In genomic region chr2:202278944-202279343, GRCh38 we compare ENCODE assay signal across 8 cellular contexts. TPM values are rescaled to one million over a fixed set of nuclear protein-coding genes. Genes with fewer than 3 reads are reported as not detected.
DNase-seq lines count a peak whose midpoint lies in the region; ATAC-seq and TF ChIP-seq lines count a peak whose summit lies in the region.

No MANE protein-coding gene starts in this region.

- DNase-seq in EL, result peak; percentile 53
- DNase-seq in NCI-H748 (lab: John Stamatoyannopoulos, UW; ENCODE audit: unreplicated experiment), result peak; percentile 31
- peak; percentile 89 for DNase-seq in dermis blood vessel endothelial cell
- DNase-seq in midbrain (lab: John Stamatoyannopoulos, UW), result peak; percentile 37

- H3K27ac ChIP-seq in 22Rv1, result no peak overlapping the region

- peak; percentile 70 for TF ChIP-seq CTCF in 22Rv1 (IDR thresholded peaks at IDR 0.05)

- ATAC-seq in HG03175 (IDR thresholded peaks at IDR 0.05; ENCODE audit: unreplicated experiment) (no peak), GM21447 (IDR thresholded peaks at IDR 0.05; ENCODE audit: unreplicated experiment) (no peak), HG03460 (IDR thresholded peaks at IDR 0.05; ENCODE audit: unreplicated experiment) (no peak)

RNA-seq across cellular contexts. Expression of gene NOP58, which starts 13.4 kb away (rescaled TPM):
- total RNA-seq in dermis blood vessel endothelial cell, result 55.1 and 61.6 TPM in 2 replicates

RNA-seq across cellular contexts. Expression of gene SUMO1, which starts 40.5 kb away (rescaled TPM):
- 123 and 132 TPM in 2 replicates for total RNA-seq in dermis blood vessel endothelial cell

Comparison
In these comparisons a context has a peak if more than half of its experiments do, and no peak if none do; other contexts are left out.
1. DNase-seq: peak in every context shown above with its lines; median percentile 89 in dermis blood vessel endothelial cell; 53 in EL; 37 in midbrain; 31 in NCI-H748.